Comparison of ENCODE assay signal across 8 cellular contexts in the genomic region with DNA sequence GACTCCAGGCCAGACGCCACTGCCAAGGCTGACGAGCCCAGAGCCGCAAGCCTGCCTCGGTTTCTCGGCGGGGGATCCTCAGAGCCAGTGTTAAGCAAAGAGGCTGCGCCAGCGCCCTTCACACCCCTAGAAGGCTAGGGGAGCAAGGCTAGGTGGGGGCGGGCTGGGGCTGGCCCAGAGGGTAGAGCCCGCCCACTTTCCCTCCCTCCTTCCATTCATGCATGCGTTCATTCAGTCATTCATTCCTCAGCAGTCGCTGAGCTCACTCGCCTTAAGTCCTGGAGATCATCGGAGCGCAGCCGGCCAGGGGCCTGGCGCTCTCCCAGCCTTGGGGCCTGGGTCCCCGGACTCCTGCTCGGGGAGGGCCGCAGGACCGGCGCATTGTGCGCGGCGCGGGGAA.
DNase-seq lines count a peak whose midpoint lies in the region; ATAC-seq, FAIRE-seq and TF ChIP-seq lines count a peak whose summit lies in the region.
"Not testable (repeated sequence)": the region's sequence is repeated elsewhere in the genome, so short reads cannot be mapped to it uniquely, and the experiment has no call there.

No MANE protein-coding gene starts in this region.

- H3K4me1 ChIP-seq in RWPE2 (ENCODE audit: insufficient read depth, poor library complexity, severe bottlenecking); GM12878 (ENCODE audit: control insufficient read depth, insufficient read depth, low read length); left lung: not testable (repeated sequence)

- H2AFZ ChIP-seq in GM12878 (ENCODE audit: control insufficient read depth, low read depth, low read length), result not testable (repeated sequence)

- CTCF ChIA-PET in GM12878 (lab: Yijun Ruan, JAX), result not testable (repeated sequence)

- BruUV-seq in GM12878 (replicated peaks; lab: Mats Ljungman, UMichigan), result not testable (repeated sequence)

- no CpG with 5 or more reads among the region's 26 CpGs for WGBS in GM12878 (ENCODE audit: insufficient coverage, insufficient replicate concordance, low lambda C conversion rate, missing lambda C conversion rate)

- not testable (repeated sequence) for H3K27me3 ChIP-seq in RWPE2 (ENCODE audit: insufficient read depth, poor library complexity, severe bottlenecking); GM12878 (replicated peaks in 1 of 2; ENCODE audit: control insufficient read depth in 2 of 2, insufficient read depth in 2 of 2, low read length in 1 of 2); left lung

- not testable (repeated sequence) for TF ChIP-seq POLR2A in GM12878 (IDR thresholded peaks at IDR 0.05; ENCODE audit: low read depth, low read length)

- RAD21 ChIA-PET in GM12878 (lab: Charles Lee; ENCODE audit: unreplicated experiment), result not testable (repeated sequence)

- H3K36me3 ChIP-seq in RWPE2 (ENCODE audit: low read depth); GM12878 (ENCODE audit: control insufficient read depth in 2 of 2, insufficient read depth in 2 of 2, low read length in 1 of 2); left lung: not testable (repeated sequence)

- not testable (repeated sequence) for H3K9me3 Mint-ChIP-seq in stimulated activated naive B cell treated with anti-CD40 and anti-IgM and Interleukin-4, amounts not matched to agents 10 μg/mL and 1 μg/mL and 100 μg/mL, for 72 hours

- POLR2A ChIA-PET in GM12878 (lab: Charles Lee), result not testable (repeated sequence)

- TF ChIP-seq CTCF in RWPE2 (IDR thresholded peaks at IDR 0.05; ENCODE audit: poor library complexity, severe bottlenecking); GM12878 (IDR thresholded peaks at IDR 0.05 in 2 of 3, conservative IDR thresholded peaks at IDR 0.05 in 1 of 3; ENCODE audit: control insufficient read depth in 2 of 3, extremely low read depth in 1 of 3, insufficient read depth in 1 of 3, low read depth in 3 of 3, low read length in 3 of 3); left lung (IDR thresholded peaks at IDR 0.05): not testable (repeated sequence)

- not testable (repeated sequence) for H4K20me1 ChIP-seq in GM12878 (ENCODE audit: control insufficient read depth, insufficient read depth)

- H3K9me3 ChIP-seq in RWPE2 (ENCODE audit: severe bottlenecking); GM12878 (replicated peaks; ENCODE audit: control insufficient read depth, insufficient read depth, low read length); left lung: not testable (repeated sequence)

- not testable (repeated sequence) for DNase-seq in RWPE2 (ENCODE audit: low spot score); GM12878 (ENCODE audit: low read depth, low spot score); left lung; stimulated activated naive B cell treated with anti-CD40 and anti-IgM and Interleukin-4, amounts not matched to agents 10 μg/mL and 1 μg/mL and 100 μg/mL, for 72 hours

- H3K4me3 Mint-ChIP-seq in stimulated activated naive B cell treated with anti-CD40 and anti-IgM and Interleukin-4, amounts not matched to agents 10 μg/mL and 1 μg/mL and 100 μg/mL, for 72 hours, result not testable (repeated sequence)

- ATAC-seq in GM18861 (IDR thresholded peaks at IDR 0.05; ENCODE audit: unreplicated experiment), result peak; percentile 26
- ATAC-seq in GM21381 (IDR thresholded peaks at IDR 0.05; ENCODE audit: unreplicated experiment), result peak; percentile 38
- ATAC-seq in HG02571 (IDR thresholded peaks at IDR 0.05; ENCODE audit: unreplicated experiment), result peak; percentile 33
- ATAC-seq in HG03095 (IDR thresholded peaks at IDR 0.05; ENCODE audit: unreplicated experiment), result peak; percentile 43
- ATAC-seq in RWPE2 (ENCODE audit: low read depth), result peak; percentile 48
- ATAC-seq in GM12878, result peak; percentile 70
- ATAC-seq in left lung, result peak; percentile 63
- ATAC-seq in stimulated activated naive B cell treated with anti-CD40 and anti-IgM and Interleukin-4, amounts not matched to agents 10 μg/mL and 1 μg/mL and 100 μg/mL, for 72 hours (replicated peaks), result peak; percentile 39 to 44

- SMC1A ChIA-PET in GM12878 (lab: Charles Lee; ENCODE audit: uncharacterized antibody, unreplicated experiment), result not testable (repeated sequence)

- not testable (repeated sequence) for H3K79me2 ChIP-seq in GM12878 (ENCODE audit: control insufficient read depth, insufficient read depth, low read length)

- TF ChIP-seq EP300 in GM12878 (IDR thresholded peaks at IDR 0.05; ENCODE audit: borderline replicate concordance in 1 of 2, control insufficient read depth in 1 of 2, low read depth in 2 of 2, low read length in 2 of 2), result not testable (repeated sequence)

- not testable (repeated sequence) for H3K9ac ChIP-seq in GM12878 (ENCODE audit: control insufficient read depth, insufficient read depth, low read length)

- intact Hi-C loops in GM12878 (cut with micrococcal nuclease; ENCODE audit: unreplicated experiment); left lung (cut with DNase I): not testable (repeated sequence)

- H3K4me3 ChIP-seq in RWPE2 (ENCODE audit: severe bottlenecking); GM12878; left lung: not testable (repeated sequence)

- H3K27ac Mint-ChIP-seq in stimulated activated naive B cell treated with anti-CD40 and anti-IgM and Interleukin-4, amounts not matched to agents 10 μg/mL and 1 μg/mL and 100 μg/mL, for 72 hours, result not testable (repeated sequence)

- FAIRE-seq in GM12878 (lab: Jason Lieb, UNC), result not testable (repeated sequence)

- not testable (repeated sequence) for H3K36me3 Mint-ChIP-seq in stimulated activated naive B cell treated with anti-CD40 and anti-IgM and Interleukin-4, amounts not matched to agents 10 μg/mL and 1 μg/mL and 100 μg/mL, for 72 hours

- TF ChIP-seq RAD21 in GM12878 (IDR thresholded peaks at IDR 0.05; ENCODE audit: insufficient read depth, low read depth, low read length), result not testable (repeated sequence)

- in situ Hi-C loops in GM12878 (cut with MboI), result not testable (repeated sequence)

- not testable (repeated sequence) for H3K27ac ChIP-seq in RWPE2 (ENCODE audit: poor library complexity, severe bottlenecking); GM12878 (ENCODE audit: control insufficient read depth, insufficient read depth); left lung

- not testable (repeated sequence) for H3K27me3 Mint-ChIP-seq in stimulated activated naive B cell treated with anti-CD40 and anti-IgM and Interleukin-4, amounts not matched to agents 10 μg/mL and 1 μg/mL and 100 μg/mL, for 72 hours

- not testable (repeated sequence) for H3K4me2 ChIP-seq in GM12878 (ENCODE audit: control insufficient read depth, insufficient read depth)

- not testable (repeated sequence) for H3K4me1 Mint-ChIP-seq in stimulated activated naive B cell treated with anti-CD40 and anti-IgM and Interleukin-4, amounts not matched to agents 10 μg/mL and 1 μg/mL and 100 μg/mL, for 72 hours
